Comparison of ENCODE assay signal across 16 cellular contexts in the genomic region with DNA sequence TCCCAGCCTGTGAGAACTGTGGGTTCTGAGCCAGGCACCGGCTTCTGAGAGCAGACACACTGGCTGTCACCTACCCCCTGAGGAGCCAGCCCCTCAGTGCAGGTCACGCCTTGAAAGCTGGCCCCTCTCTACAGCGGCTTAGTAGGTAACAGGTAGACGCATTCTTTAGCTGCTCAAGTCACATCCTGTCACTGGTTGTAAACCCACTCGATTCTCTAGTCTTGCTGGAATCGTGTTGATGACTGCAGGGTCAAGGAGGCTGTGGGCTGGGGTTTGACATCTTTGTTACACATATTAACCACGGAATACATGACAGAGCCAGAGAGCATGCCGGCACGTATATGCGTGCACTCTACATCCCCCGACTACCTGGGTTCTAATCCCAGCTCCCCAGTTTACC.
DNase-seq lines count a peak whose midpoint lies in the region; ATAC-seq and TF ChIP-seq lines count a peak whose summit lies in the region.
"Had no signal": no experiment of that assay in that cellular context is flagged by ENCODE, and none has a peak within 500 bp of the region (broad histone marks: within the 10 kb centered on the region; RNA-seq: fewer than 3 reads in every experiment).

No MANE protein-coding gene starts in this region.

- H3K27ac Mint-ChIP-seq in activated naive CD4-positive, alpha-beta T cell treated with anti-CD3 and anti-CD28 coated beads for 36 hours, result no peak overlapping the region
- no peak overlapping the region for H3K27ac Mint-ChIP-seq in activated naive CD4-positive, alpha-beta T cell treated with anti-CD3 and anti-CD28 coated beads, Interleukin-2, amount 10 ng/mL, durations not matched to agents 7 days and 5 days
- H3K27ac Mint-ChIP-seq: effector memory CD8-positive, alpha-beta T cell had no signal

- TF ChIP-seq CTCF in esophagus muscularis mucosa (IDR thresholded peaks at IDR 0.05), result no peak

- no peak for TF ChIP-seq POLR2A in esophagus muscularis mucosa (IDR thresholded peaks at IDR 0.05; ENCODE audit: low read depth)

- ATAC-seq in activated T-cell treated with anti-CD3 and anti-CD28 coated beads, Interleukin-2, amount 50 U/mL, for 4 hours, result peak; percentile 61 to 69
- ATAC-seq in stimulated activated naive CD8-positive, alpha-beta T cell treated with anti-CD3 and anti-CD28 coated beads, Interleukin-15, Interleukin-2, amounts not matched to agents 100 U/mL and 50 U/mL, for 24 hours, result peak; percentile 85
- ATAC-seq in GM19328 (IDR thresholded peaks at IDR 0.05; ENCODE audit: unreplicated experiment) (no peak), GM18867 (IDR thresholded peaks at IDR 0.05; ENCODE audit: unreplicated experiment) (no peak)
- ATAC-seq: effector memory CD8-positive, alpha-beta T cell; left lung had no signal

- peaks cover 0 to 28% (median 10%) of the 10 kb centered on the region in 4 donors for H3K36me3 ChIP-seq in esophagus muscularis mucosa

- CTCF ChIA-PET in activated naive CD4-positive, alpha-beta T cell treated with anti-CD3 and anti-CD28 coated beads for 36 hours (lab: Charles Lee), result no interaction called here
- CTCF ChIA-PET in activated naive CD4-positive, alpha-beta T cell treated with anti-CD3 and anti-CD28 coated beads, Interleukin-2, amount 10 ng/mL, durations not matched to agents 7 days and 5 days (lab: Charles Lee), result no interaction called here

- no peaks in the 10 kb centered on the region for H3K27me3 Mint-ChIP-seq in activated naive CD4-positive, alpha-beta T cell treated with anti-CD3 and anti-CD28 coated beads for 36 hours (ENCODE audit: low read depth)
- no peaks in the 10 kb centered on the region for H3K27me3 Mint-ChIP-seq in activated naive CD4-positive, alpha-beta T cell treated with anti-CD3 and anti-CD28 coated beads, Interleukin-2, amount 10 ng/mL, durations not matched to agents 7 days and 5 days
- no peaks in the 10 kb centered on the region for H3K27me3 Mint-ChIP-seq in activated T-cell treated with anti-CD3 and anti-CD28 coated beads, Interleukin-2, amount 50 U/mL, for 4 hours (ENCODE audit: low read depth)
- H3K27me3 Mint-ChIP-seq: effector memory CD8-positive, alpha-beta T cell had no signal

- peaks cover 59 to 70% (median 68%) of the 10 kb centered on the region in 4 donors for H3K4me1 ChIP-seq in esophagus muscularis mucosa
- H3K4me1 ChIP-seq: SJSA1 had no signal

- no peaks in the 10 kb centered on the region for H3K9me3 ChIP-seq in esophagus muscularis mucosa
- H3K9me3 ChIP-seq: left lung, SJSA1 had no signal

- H3K4me1 Mint-ChIP-seq in activated naive CD4-positive, alpha-beta T cell treated with anti-CD3 and anti-CD28 coated beads for 36 hours (ENCODE audit: low read depth), result peaks cover 31% of the 10 kb centered on the region
- H3K4me1 Mint-ChIP-seq in activated naive CD4-positive, alpha-beta T cell treated with anti-CD3 and anti-CD28 coated beads, Interleukin-2, amount 10 ng/mL, durations not matched to agents 7 days and 5 days, result peaks cover 13% of the 10 kb centered on the region
- peaks cover 37% of the 10 kb centered on the region for H3K4me1 Mint-ChIP-seq in activated T-cell treated with anti-CD3 and anti-CD28 coated beads, Interleukin-2, amount 50 U/mL, for 4 hours (ENCODE audit: low read depth)

- peaks cover 71% of the 10 kb centered on the region for H3K36me3 Mint-ChIP-seq in activated naive CD4-positive, alpha-beta T cell treated with anti-CD3 and anti-CD28 coated beads for 36 hours (ENCODE audit: low read depth)
- H3K36me3 Mint-ChIP-seq in activated naive CD4-positive, alpha-beta T cell treated with anti-CD3 and anti-CD28 coated beads, Interleukin-2, amount 10 ng/mL, durations not matched to agents 7 days and 5 days, result peaks cover 71% of the 10 kb centered on the region
- H3K36me3 Mint-ChIP-seq in activated T-cell treated with anti-CD3 and anti-CD28 coated beads, Interleukin-2, amount 50 U/mL, for 4 hours (ENCODE audit: insufficient read depth), result peaks cover 80% of the 10 kb centered on the region

- no peak for TF ChIP-seq EP300 in esophagus muscularis mucosa (IDR thresholded peaks at IDR 0.05)

- 86% methylated on average over 11 of the region's 11 CpGs for WGBS in esophagus muscularis mucosa

- no peaks in the 10 kb centered on the region for H3K9me3 Mint-ChIP-seq in activated naive CD4-positive, alpha-beta T cell treated with anti-CD3 and anti-CD28 coated beads for 36 hours
- peaks cover 1% of the 10 kb centered on the region for H3K9me3 Mint-ChIP-seq in activated naive CD4-positive, alpha-beta T cell treated with anti-CD3 and anti-CD28 coated beads, Interleukin-2, amount 10 ng/mL, durations not matched to agents 7 days and 5 days
- peaks cover 4% of the 10 kb centered on the region for H3K9me3 Mint-ChIP-seq in activated T-cell treated with anti-CD3 and anti-CD28 coated beads, Interleukin-2, amount 50 U/mL, for 4 hours
- H3K9me3 Mint-ChIP-seq: effector memory CD8-positive, alpha-beta T cell had no signal

- intact Hi-C loops in activated naive CD4-positive, alpha-beta T cell treated with anti-CD3 and anti-CD28 coated beads for 36 hours (cut with micrococcal nuclease), result no loop called here
- intact Hi-C loops in esophagus muscularis mucosa (cut with DNase I), result loop anchor here (5.0 kb wide), 1 partner anchor 208 kb away; no protein-coding TSS in a partner anchor

- H3K4me3 ChIP-seq in esophagus muscularis mucosa, result no peak overlapping the region
- H3K4me3 ChIP-seq: left lung, PC-9, SJSA1, spleen had no signal

- H3K27ac ChIP-seq in esophagus muscularis mucosa (replicated peaks in 1 of 4), result peak overlapping the region; percentile 78 to 88 (median 82)
- H3K27ac ChIP-seq: KMS-11, PC-9, SJSA1 had no signal

- no peaks in the 10 kb centered on the region for H3K27me3 ChIP-seq in esophagus muscularis mucosa
- H3K27me3 ChIP-seq: left lung, SJSA1, spleen had no signal

- no peak overlapping the region for H3K4me3 Mint-ChIP-seq in activated naive CD4-positive, alpha-beta T cell treated with anti-CD3 and anti-CD28 coated beads for 36 hours
- no peak overlapping the region for H3K4me3 Mint-ChIP-seq in activated naive CD4-positive, alpha-beta T cell treated with anti-CD3 and anti-CD28 coated beads, Interleukin-2, amount 10 ng/mL, durations not matched to agents 7 days and 5 days
- no peak overlapping the region for H3K4me3 Mint-ChIP-seq in activated T-cell treated with anti-CD3 and anti-CD28 coated beads, Interleukin-2, amount 50 U/mL, for 4 hours
- H3K4me3 Mint-ChIP-seq: effector memory CD8-positive, alpha-beta T cell had no signal

- peak; percentile 24 for DNase-seq in activated naive CD4-positive, alpha-beta T cell treated with anti-CD3 and anti-CD28 coated beads for 36 hours
- DNase-seq in activated naive CD4-positive, alpha-beta T cell treated with anti-CD3 and anti-CD28 coated beads, Interleukin-2, amount 10 ng/mL, durations not matched to agents 7 days and 5 days, result no peak
- no peak for DNase-seq in activated T-cell treated with anti-CD3 and anti-CD28 coated beads, Interleukin-2, amount 50 U/mL, for 4 hours
- DNase-seq in esophagus muscularis mucosa (ENCODE audit: extremely low spot score), result no peak
- peak; percentile 48 for DNase-seq in stimulated activated naive CD8-positive, alpha-beta T cell treated with anti-CD3 and anti-CD28 coated beads, Interleukin-15, Interleukin-2, amounts not matched to agents 100 U/mL and 50 U/mL, for 24 hours
- DNase-seq in GDM1 (lab: John Stamatoyannopoulos, UW), result no peak
- DNase-seq: caudate nucleus; effector memory CD8-positive, alpha-beta T cell; left lung; NCI-H1105; PC-9; spleen had no signal

Comparison
In these comparisons a context has a peak if more than half of its experiments do, and no peak if none do; other contexts are left out.
1. DNase-seq: peak in activated naive CD4-positive, alpha-beta T cell treated with anti-CD3 and anti-CD28 coated beads for 36 hours (single experiment) and stimulated activated naive CD8-positive, alpha-beta T cell treated with anti-CD3 and anti-CD28 coated beads, Interleukin-15, Interleukin-2, amounts not matched to agents 100 U/mL and 50 U/mL, for 24 hours (single experiment); none in activated naive CD4-positive, alpha-beta T cell treated with anti-CD3 and anti-CD28 coated beads, Interleukin-2, amount 10 ng/mL, durations not matched to agents 7 days and 5 days (single experiment), activated T-cell treated with anti-CD3 and anti-CD28 coated beads, Interleukin-2, amount 50 U/mL, for 4 hours (single experiment), esophagus muscularis mucosa (single experiment) and GDM1 (single experiment).
2. ATAC-seq: peak in activated T-cell treated with anti-CD3 and anti-CD28 coated beads, Interleukin-2, amount 50 U/mL, for 4 hours (2 of 2) and stimulated activated naive CD8-positive, alpha-beta T cell treated with anti-CD3 and anti-CD28 coated beads, Interleukin-15, Interleukin-2, amounts not matched to agents 100 U/mL and 50 U/mL, for 24 hours (single experiment); none in GM19328 (single experiment) and GM18867 (single experiment).